11 cellular contexts compared by ENCODE assay signal in the genomic region with DNA sequence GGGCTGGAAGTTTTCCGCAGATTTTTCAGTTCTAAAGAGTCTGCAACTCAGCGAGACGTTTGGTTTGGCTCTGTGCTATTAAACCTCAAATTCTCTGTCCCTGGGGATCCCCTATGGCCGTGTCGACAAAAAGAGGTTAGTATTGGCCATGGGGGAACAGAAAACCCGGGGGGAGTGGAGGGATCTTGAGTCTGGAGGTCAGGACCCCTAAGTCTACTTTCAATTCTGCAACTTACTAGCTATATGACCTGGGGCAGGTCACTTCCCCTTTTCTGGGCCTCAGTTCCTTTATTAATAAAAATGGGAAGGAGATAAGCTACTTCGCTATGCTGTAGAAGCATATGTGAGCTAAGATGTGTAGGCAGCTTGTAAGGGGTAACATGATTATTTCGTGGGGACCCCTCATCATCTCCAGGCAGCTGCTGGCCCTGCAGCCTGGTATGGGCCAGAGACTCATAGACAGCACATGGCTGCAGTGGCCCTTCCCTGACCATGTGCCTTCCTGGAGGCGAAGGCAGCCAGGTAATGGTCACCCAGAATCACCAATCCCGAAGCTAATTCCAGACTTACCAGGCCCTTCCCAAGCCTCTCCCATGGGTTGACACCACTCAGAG. TPM values are rescaled to one million over a fixed set of nuclear protein-coding genes. Genes with fewer than 3 reads are reported as not detected.
DNase-seq lines count a peak whose midpoint lies in the region; ATAC-seq and TF ChIP-seq lines count a peak whose summit lies in the region.
"Had no signal": no experiment of that assay in that cellular context is flagged by ENCODE, and none has a peak within 500 bp of the region (broad histone marks: within the 10 kb centered on the region; RNA-seq: fewer than 3 reads in every experiment).

No MANE protein-coding gene starts in this region.

- H3K27me3 ChIP-seq in IMR-90 (ENCODE audit: control insufficient read depth, insufficient read depth, low read length) (peaks cover 2% of the 10 kb centered on the region; the same call in 1 of the 2 replicates), vagina (no peaks in the 10 kb centered on the region)
- H3K27me3 ChIP-seq: MG63 had no signal

- no peak overlapping the region for H4K91ac ChIP-seq in IMR-90 (ENCODE audit: insufficient read depth, low read depth, low read length)

- H2BK120ac ChIP-seq in IMR-90 (ENCODE audit: low read depth, low read length): no peak overlapping the region

- in situ Hi-C loops in IMR-90 (cut with MboI; ENCODE audit: low sequenced_read_pairs) (no loop called here), G401 (cut with HindIII; ENCODE audit: low sequenced_read_pairs) (no loop called here)

- no peak for TF ChIP-seq RAD21 in IMR-90 (IDR thresholded peaks at IDR 0.05; ENCODE audit: low read length)

- TF ChIP-seq CTCF in IMR-90 (conservative IDR thresholded peaks at IDR 0.05; ENCODE audit: low read depth, low read length): no peak
- TF ChIP-seq CTCF in vagina (IDR thresholded peaks at IDR 0.05): no peak

- H2BK20ac ChIP-seq in IMR-90 (ENCODE audit: low read depth, low read length): 0 out of 2 replicates have a peak overlapping the region, but pooled peaks have one; percentile 13

- H3K27ac ChIP-seq in IMR-90 (ENCODE audit: insufficient read depth, low read length): no peak overlapping the region
- H3K27ac ChIP-seq in vagina: no peak overlapping the region

- H3K18ac ChIP-seq in IMR-90 (ENCODE audit: low read depth, low read length): no peak overlapping the region

- no peak overlapping the region for H3K23ac ChIP-seq in IMR-90 (ENCODE audit: low read depth, low read length)

- POLR2A ChIA-PET in IMR-90 (lab: Charles Lee; ENCODE audit: unreplicated experiment): no interaction called here

- H3K9me3 ChIP-seq in IMR-90 (ENCODE audit: control insufficient read depth, insufficient read depth, low read length) (no peaks in the 10 kb centered on the region), vagina (no peaks in the 10 kb centered on the region)

- no peak overlapping the region for H3K9ac ChIP-seq in IMR-90 (ENCODE audit: low read depth, low read length)

- dilution Hi-C loops in IMR-90 (cut with HindIII; ENCODE audit: low sequenced_read_pairs, unreplicated experiment): no loop called here

- H4K20me1 ChIP-seq in IMR-90 (ENCODE audit: insufficient read depth, low read length): peaks cover 4% of the 10 kb centered on the region; the same call in 1 of the 2 replicates

- H3K4ac ChIP-seq in IMR-90 (ENCODE audit: low read depth, low read length): no peak overlapping the region

- no peak overlapping the region for H2AK5ac ChIP-seq in IMR-90 (ENCODE audit: low read depth, low read length)

- intact Hi-C loops in IMR-90 (cut with micrococcal nuclease) (no loop called here), vagina (cut with DNase I) (no loop called here)

- CTCF ChIA-PET in IMR-90 (lab: Yijun Ruan, JAX): no interaction called here

- H4K8ac ChIP-seq in IMR-90 (ENCODE audit: low read depth in 2 of 2, low read length in 2 of 2): no peak overlapping the region

- peak; percentile 47 for ATAC-seq in GM18511 (IDR thresholded peaks at IDR 0.05; ENCODE audit: unreplicated experiment)
- ATAC-seq in GM21786 (IDR thresholded peaks at IDR 0.05; ENCODE audit: unreplicated experiment): peak; percentile 40
- ATAC-seq in IMR-90 (ENCODE audit: low read depth): no peak

- no peak for TF ChIP-seq POLR2A in IMR-90 (IDR thresholded peaks at IDR 0.05; ENCODE audit: low read depth, low read length)
- no peak for TF ChIP-seq POLR2A in vagina (IDR thresholded peaks at IDR 0.05)

- no peak overlapping the region for H2AFZ ChIP-seq in IMR-90 (replicated peaks; ENCODE audit: low read length, poor library complexity)

- no peaks in the 10 kb centered on the region for H3K79me1 ChIP-seq in IMR-90 (ENCODE audit: low read depth in 1 of 2, low read length in 2 of 2)

- WGBS in IMR-90 (ENCODE audit: extremely low coverage in 2 of 2, insufficient read length in 1 of 2), 2 experiments: 60% methylated on average over 4 of the region's 10 CpGs; no CpG with 5 or more reads in 1 of the 2 experiments

- no peak overlapping the region for H4K5ac ChIP-seq in IMR-90 (ENCODE audit: low read depth, low read length)

- H3K9me1 ChIP-seq in IMR-90 (ENCODE audit: insufficient read depth, low read length): peaks cover 12% of the 10 kb centered on the region

- H3K4me3 ChIP-seq in IMR-90 (ENCODE audit: insufficient read depth, low read depth, low read length) (no peak overlapping the region), vagina (no peak overlapping the region)
- H3K4me3 ChIP-seq: MG63 had no signal

- no TSS peak for BruUV-seq in IMR-90 (replicated peaks; lab: Mats Ljungman, UMichigan)

- no peak overlapping the region for H3K56ac ChIP-seq in IMR-90 (ENCODE audit: extremely low read depth, insufficient read depth, low read length)

- H3K4me2 ChIP-seq in IMR-90 (ENCODE audit: low read depth, low read length): no peak overlapping the region

- no peaks in the 10 kb centered on the region for H3K36me3 ChIP-seq in IMR-90 (ENCODE audit: control insufficient read depth, insufficient read depth, low read length)
- H3K36me3 ChIP-seq in vagina: no peaks in the 10 kb centered on the region
- H3K36me3 ChIP-seq: MG63 had no signal

- H3K4me1 ChIP-seq in IMR-90 (ENCODE audit: control insufficient read depth, insufficient read depth, low read length) (peaks cover 18% of the 10 kb centered on the region), vagina (peaks cover 36% of the 10 kb centered on the region)

- H2BK5ac ChIP-seq in IMR-90 (ENCODE audit: low read depth, low read length, poor library complexity, severe bottlenecking): no peak overlapping the region

- no peak overlapping the region for H2BK15ac ChIP-seq in IMR-90 (ENCODE audit: low read depth, low read length)

- H3K14ac ChIP-seq in IMR-90 (replicated peaks; ENCODE audit: low read depth, low read length): no peak overlapping the region

- DNase-seq in IMR-90 (no peak), midbrain (lab: John Stamatoyannopoulos, UW) (peak; percentile 14), HUDEP-2 (lab: John Stamatoyannopoulos, UW; ENCODE audit: unreplicated experiment in 76 of 76) (no peak), G401 (ENCODE audit: low spot score) (no peak), vagina (ENCODE audit: extremely low spot score in 2 of 2) (no peak)
- no peak for DNase-seq in activated CD4-positive, alpha-beta T cell treated with anti-CD3 and anti-CD28 coated beads for 1 hour
- DNase-seq: cortex of kidney, MG63 had no signal

- no peak overlapping the region for H2AK9ac ChIP-seq in IMR-90 (replicated peaks; ENCODE audit: low read depth, low read length, poor library complexity)

TF ChIP-seq in IMR-90, 13 proteins besides CTCF, POLR2A, EP300 and RAD21 (continues in another document):
- no peak for TF ChIP-seq SMC3 (IDR thresholded peaks at IDR 0.05; ENCODE audit: low read depth, low read length)
- TF ChIP-seq MAFK (IDR thresholded peaks at IDR 0.05; ENCODE audit: low read depth, low read length): no peak
- TF ChIP-seq, protein P1, sequence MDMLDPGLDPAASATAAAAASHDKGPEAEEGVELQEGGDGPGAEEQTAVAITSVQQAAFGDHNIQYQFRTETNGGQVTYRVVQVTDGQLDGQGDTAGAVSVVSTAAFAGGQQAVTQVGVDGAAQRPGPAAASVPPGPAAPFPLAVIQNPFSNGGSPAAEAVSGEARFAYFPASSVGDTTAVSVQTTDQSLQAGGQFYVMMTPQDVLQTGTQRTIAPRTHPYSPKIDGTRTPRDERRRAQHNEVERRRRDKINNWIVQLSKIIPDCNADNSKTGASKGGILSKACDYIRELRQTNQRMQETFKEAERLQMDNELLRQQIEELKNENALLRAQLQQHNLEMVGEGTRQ (IDR thresholded peaks at IDR 0.05; ENCODE audit: low read depth, low read length): no peak
- TF ChIP-seq, protein P2, sequence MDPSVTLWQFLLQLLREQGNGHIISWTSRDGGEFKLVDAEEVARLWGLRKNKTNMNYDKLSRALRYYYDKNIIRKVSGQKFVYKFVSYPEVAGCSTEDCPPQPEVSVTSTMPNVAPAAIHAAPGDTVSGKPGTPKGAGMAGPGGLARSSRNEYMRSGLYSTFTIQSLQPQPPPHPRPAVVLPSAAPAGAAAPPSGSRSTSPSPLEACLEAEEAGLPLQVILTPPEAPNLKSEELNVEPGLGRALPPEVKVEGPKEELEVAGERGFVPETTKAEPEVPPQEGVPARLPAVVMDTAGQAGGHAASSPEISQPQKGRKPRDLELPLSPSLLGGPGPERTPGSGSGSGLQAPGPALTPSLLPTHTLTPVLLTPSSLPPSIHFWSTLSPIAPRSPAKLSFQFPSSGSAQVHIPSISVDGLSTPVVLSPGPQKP (IDR thresholded peaks at IDR 0.05; ENCODE audit: borderline replicate concordance, low read depth, low read length): no peak
- no peak for TF ChIP-seq MAZ (IDR thresholded peaks at IDR 0.05; ENCODE audit: borderline replicate concordance, low read depth, low read length)
- TF ChIP-seq MXI1 (IDR thresholded peaks at IDR 0.05; ENCODE audit: borderline replicate concordance, low read depth, low read length): no peak
- TF ChIP-seq FOS (IDR thresholded peaks at IDR 0.05; ENCODE audit: low read depth, low read length): no peak
- no peak for TF ChIP-seq CHD1 (IDR thresholded peaks at IDR 0.05; ENCODE audit: low read depth, low read length)
- TF ChIP-seq RCOR1 (IDR thresholded peaks at IDR 0.05; ENCODE audit: insufficient replicate concordance, low read length): no peak

RNA-seq across cellular contexts. Expression of a gene that starts 8.6 kb away (rescaled TPM):
- total RNA-seq in IMR-90 (2012; rRNA removed) (0.54 and 0.83 TPM in 2 replicates), vagina (24.1 TPM)
- polyA plus RNA-seq in IMR-90 (2012; rRNA removed): 0.77 and 0.98 TPM in 2 replicates
- polyA plus RNA-seq in IMR-90 (2012; cell fraction: cytosol; rRNA removed): 0.42 and 0.78 TPM in 2 replicates
- polyA plus RNA-seq in IMR-90 (2012; cell fraction: nucleus; rRNA removed; ENCODE audit: low replicate concordance): 1.3 and 3.4 TPM in 2 replicates
- total RNA-seq in G401 (2014; rRNA removed; shearing (Covaris generic)): 7.9 and 9.9 TPM in 2 replicates

RNA-seq across cellular contexts. Expression of a gene that starts 29.4 kb away (rescaled TPM):
- total RNA-seq in IMR-90 (2012; rRNA removed) (not detected in 2 replicates), vagina (not detected)
- not detected in 2 replicates for polyA plus RNA-seq in IMR-90 (2012; rRNA removed)
- polyA plus RNA-seq in IMR-90 (2012; cell fraction: cytosol; rRNA removed): not detected in 2 replicates
- polyA plus RNA-seq in IMR-90 (2012; cell fraction: nucleus; rRNA removed; ENCODE audit: low replicate concordance): not detected in 2 replicates
- not detected in 2 replicates for total RNA-seq in G401 (2014; rRNA removed; shearing (Covaris generic))
- total RNA-seq: mononuclear cell had no signal

RNA-seq across cellular contexts. Expression of a gene that starts 40.6 kb away (rescaled TPM):
- total RNA-seq in IMR-90 (2012; rRNA removed) (not detected in 2 replicates), vagina (not detected)
- polyA plus RNA-seq in IMR-90 (2012; rRNA removed): not detected in 2 replicates
- not detected in 2 replicates for polyA plus RNA-seq in IMR-90 (2012; cell fraction: cytosol; rRNA removed)
- not detected in 2 replicates for polyA plus RNA-seq in IMR-90 (2012; cell fraction: nucleus; rRNA removed; ENCODE audit: low replicate concordance)
- not detected in 2 replicates for total RNA-seq in G401 (2014; rRNA removed; shearing (Covaris generic))
- total RNA-seq: mononuclear cell had no signal

RNA-seq across cellular contexts. Expression of a gene that starts 58.4 kb away (rescaled TPM):
- total RNA-seq in IMR-90 (2012; rRNA removed) (2.2 and 2.5 TPM in 2 replicates), vagina (1.7 TPM)
- polyA plus RNA-seq in IMR-90 (2012; rRNA removed): 1.0 and 1.1 TPM in 2 replicates
- 0.50 and 0.87 TPM in 2 replicates for polyA plus RNA-seq in IMR-90 (2012; cell fraction: cytosol; rRNA removed)
- 0.95 and 1.3 TPM in 2 replicates for polyA plus RNA-seq in IMR-90 (2012; cell fraction: nucleus; rRNA removed; ENCODE audit: low replicate concordance)
- 1.5 and 3.3 TPM in 2 replicates for total RNA-seq in G401 (2014; rRNA removed; shearing (Covaris generic))
